In genomic region chr10:42936580-42936979, GRCh38 we compare ENCODE assay signal across 25 cellular contexts.
"Had no signal": no experiment of that assay in that cellular context is flagged by ENCODE, and none has a peak within 500 bp of the region (broad histone marks: within the 10 kb centered on the region; RNA-seq: fewer than 3 reads in every experiment).

No MANE protein-coding gene starts in this region.

- H3K27me3 ChIP-seq: SJCRH30 had no signal

- H3K36me3 ChIP-seq: brain microvascular endothelial cell, cardiac muscle cell, Peyer's patch, SJCRH30 had no signal

- ATAC-seq: activated CD8-positive, alpha-beta T cell treated with anti-CD3 and anti-CD28 coated beads for 36 hours; activated T-helper 17 cell treated with anti-CD3 and anti-CD28 coated beads, Interleukin-2, amount 50 U/mL, for 72 hours had no signal

- H3K9me3 ChIP-seq: Peyer's patch, SJCRH30, SK-N-SH had no signal

- H3K4me1 ChIP-seq: SJCRH30 had no signal

- H3K4me3 ChIP-seq: cardiac muscle cell, Peyer's patch, SJCRH30 had no signal

- H3K9ac ChIP-seq: SK-N-SH had no signal

- H3K4me2 ChIP-seq: SK-N-SH had no signal

- H3K27ac ChIP-seq: brain microvascular endothelial cell, cardiac muscle cell, Peyer's patch, RWPE1, SJCRH30, VCaP had no signal

- DNase-seq: activated CD4-positive, alpha-beta T cell treated with anti-CD3 and anti-CD28 coated beads for 4 hours; activated CD8-positive, alpha-beta T cell treated with anti-CD3 and anti-CD28 coated beads for 36 hours; activated gamma-delta T cell; activated naive CD4-positive, alpha-beta T cell treated with anti-CD3 and anti-CD28 coated beads, Interleukin-2, amount 10 ng/mL, durations not matched to agents 7 days and 5 days; activated naive CD8-positive, alpha-beta T cell treated with anti-CD3 and anti-CD28 coated beads for 36 hours; activated T-cell treated with anti-CD3 and anti-CD28 coated beads for 4 hours; activated T-cell treated with anti-CD3 and anti-CD28 coated beads, Interleukin-2, amount 50 U/mL, for 48 hours; brain microvascular endothelial cell; Kasumi-1; KBM-7; NCI-H1105 treated with DMSO at 0.1 percent for 48 hours; NCI-H1436 treated with DMSO at 0.1 percent for 48 hours; NCI-H187 treated with DMSO at 0.1 percent for 48 hours; NCI-H2081 treated with DMSO at 0.1 percent for 48 hours; NCI-H446; NCI-H524; Peyer's patch; Right ventricle myocardium superior; SJCRH30; SK-N-SH; T-helper 1 cell had no signal
